28 cellular contexts compared by ENCODE assay signal in the genomic region with DNA sequence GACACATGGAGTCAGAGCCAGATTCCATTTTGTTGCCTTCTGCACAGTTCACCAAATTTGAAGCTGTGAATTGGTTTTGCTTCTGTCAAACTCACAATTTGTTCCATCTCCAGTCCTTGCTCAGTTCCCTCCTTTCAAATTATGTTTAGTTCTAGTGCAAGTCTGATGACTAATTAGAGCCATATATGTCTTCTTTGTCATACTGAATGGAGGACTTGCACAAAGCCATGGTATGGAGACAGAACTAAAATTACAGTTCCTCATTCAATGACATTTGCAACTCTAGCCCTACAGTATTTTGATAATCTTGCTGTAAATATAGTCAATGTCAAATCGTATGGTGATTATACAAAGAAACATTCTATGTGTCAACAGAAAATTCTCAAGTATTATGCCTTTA.
"Had no signal": no experiment of that assay in that cellular context is flagged by ENCODE, and none has a peak within 500 bp of the region (broad histone marks: within the 10 kb centered on the region; RNA-seq: fewer than 3 reads in every experiment).

No MANE protein-coding gene starts in this region.

- H3K4me3 Mint-ChIP-seq: stimulated activated effector memory CD8-positive, alpha-beta T cell treated with anti-CD3 and anti-CD28 coated beads, Interleukin-12 subunit alpha, Interleukin-12 subunit beta, amount 100 ng/mL, for 72 hours; stimulated activated memory B cell treated with anti-CD40 and anti-IgM and Interleukin-4, amounts not matched to agents 10 μg/mL and 1 μg/mL and 100 μg/mL, for 72 hours; stimulated activated naive CD8-positive, alpha-beta T cell treated with anti-CD3 and anti-CD28 coated beads, Interleukin-15, amount 100 ng/mL, for 72 hours; stimulated activated naive CD8-positive, alpha-beta T cell treated with anti-CD3 and anti-CD28 coated beads, Interleukin-15, Interleukin-2, amounts not matched to agents 100 ng/mL and 50 ng/mL, for 24 hours; type B pancreatic cell had no signal

- H3K27me3 ChIP-seq: stomach, suprapubic skin, testis, thyroid gland, tibial artery, tibial nerve, transverse colon, upper lobe of left lung, upper lobe of right lung, uterus, vagina had no signal

- H3K9me3 ChIP-seq: stomach, suprapubic skin, testis, thoracic aorta, thyroid gland, tibial nerve, upper lobe of left lung, upper lobe of right lung, uterus, vagina had no signal

- DNase-seq: stimulated activated CD4-positive, alpha-beta T cell treated with anti-CD3 and anti-CD28 coated beads, Interleukin-2, amount 100 ng/mL, for 48 hours; stimulated activated CD4-positive, alpha-beta T cell treated with anti-CD3 and anti-CD28 coated beads, Interleukin-4, amount 100 ng/mL, for 1 hour; stimulated activated CD4-positive, alpha-beta T cell treated with anti-CD3 and anti-CD28 coated beads, Interleukin-4, amount 100 ng/mL, for 24 hours; stimulated activated CD4-positive, alpha-beta T cell treated with anti-CD3 and anti-CD28 coated beads, Interleukin-4, amount 100 ng/mL, for 4 hours; stimulated activated CD8-positive, alpha-beta memory T cell treated with anti-CD3 and anti-CD28 coated beads, Interleukin-4, amount 100 ng/mL, for 48 hours; stimulated activated naive CD4-positive, alpha-beta T cell; stimulated activated naive CD4-positive, alpha-beta T cell treated with Interleukin-2 at 50 U/mL for 16 hours; stimulated activated naive CD8-positive, alpha-beta T cell treated with anti-CD3 and anti-CD28 coated beads, Interleukin-15, amount 100 ng/mL, for 72 hours; stimulated activated naive CD8-positive, alpha-beta T cell treated with anti-CD3 and anti-CD28 coated beads, Interleukin-15, Interleukin-2, amounts not matched to agents 100 U/mL and 50 U/mL, for 24 hours; stomach; substantia nigra; testis; thyroid gland; tibial artery; transverse colon; trophoblast cell; upper lobe of left lung; upper lobe of right lung; uterus had no signal

- H3K9me3 Mint-ChIP-seq: stimulated activated naive CD8-positive, alpha-beta T cell treated with anti-CD3 and anti-CD28 coated beads, Interleukin-15, amount 100 ng/mL, for 72 hours had no signal

- FAIRE-seq: urothelium cell line had no signal

- H3K36me3 Mint-ChIP-seq: stimulated activated effector memory CD8-positive, alpha-beta T cell treated with anti-CD3 and anti-CD28 coated beads, Interleukin-12 subunit alpha, Interleukin-12 subunit beta, amount 100 ng/mL, for 72 hours; stimulated activated memory B cell treated with anti-CD40 and anti-IgM and Interleukin-4, amounts not matched to agents 10 μg/mL and 1 μg/mL and 100 μg/mL, for 72 hours; type B pancreatic cell had no signal

- H3K27me3 Mint-ChIP-seq: stimulated activated memory B cell treated with anti-CD40 and anti-IgM and Interleukin-4, amounts not matched to agents 10 μg/mL and 1 μg/mL and 100 μg/mL, for 72 hours; stimulated activated naive CD8-positive, alpha-beta T cell treated with anti-CD3 and anti-CD28 coated beads, Interleukin-15, amount 100 ng/mL, for 72 hours; stimulated activated naive CD8-positive, alpha-beta T cell treated with anti-CD3 and anti-CD28 coated beads, Interleukin-15, Interleukin-2, amounts not matched to agents 100 ng/mL and 50 ng/mL, for 24 hours; type B pancreatic cell had no signal

- H3K27ac ChIP-seq: stomach, suprapubic skin, testis, thoracic aorta, thyroid gland, tibial artery, tibial nerve, transverse colon, upper lobe of left lung, upper lobe of right lung, uterus, vagina had no signal

- H3K36me3 ChIP-seq: stomach, suprapubic skin, thoracic aorta, thyroid gland, tibial artery, tibial nerve, transverse colon, upper lobe of left lung, upper lobe of right lung, uterus, vagina had no signal

- H3K4me1 ChIP-seq: stomach, suprapubic skin, testis, thyroid gland, tibial artery, tibial nerve, transverse colon, upper lobe of left lung, upper lobe of right lung, uterus, vagina had no signal

- H3K27ac Mint-ChIP-seq: stimulated activated effector memory CD8-positive, alpha-beta T cell treated with anti-CD3 and anti-CD28 coated beads, Interleukin-12 subunit alpha, Interleukin-12 subunit beta, amount 100 ng/mL, for 72 hours; stimulated activated memory B cell treated with anti-CD40 and anti-IgM and Interleukin-4, amounts not matched to agents 10 μg/mL and 1 μg/mL and 100 μg/mL, for 72 hours; stimulated activated naive CD8-positive, alpha-beta T cell treated with anti-CD3 and anti-CD28 coated beads, Interleukin-15, amount 100 ng/mL, for 72 hours; stimulated activated naive CD8-positive, alpha-beta T cell treated with anti-CD3 and anti-CD28 coated beads, Interleukin-15, Interleukin-2, amounts not matched to agents 100 ng/mL and 50 ng/mL, for 24 hours; type B pancreatic cell had no signal

- ATAC-seq: stimulated activated effector memory CD8-positive, alpha-beta T cell treated with anti-CD3 and anti-CD28 coated beads, Interleukin-12 subunit alpha, Interleukin-12 subunit beta, amount 100 ng/mL, for 72 hours; stimulated activated memory B cell treated with anti-CD40 and anti-IgM and Interleukin-4, amounts not matched to agents 10 μg/mL and 1 μg/mL and 100 μg/mL, for 72 hours; stimulated activated naive CD8-positive, alpha-beta T cell treated with anti-CD3 and anti-CD28 coated beads, Interleukin-15, amount 100 ng/mL, for 72 hours; stimulated activated naive CD8-positive, alpha-beta T cell treated with anti-CD3 and anti-CD28 coated beads, Interleukin-15, Interleukin-2, amounts not matched to agents 100 U/mL and 50 U/mL, for 24 hours; upper lobe of right lung had no signal

- H3K4me1 Mint-ChIP-seq: stimulated activated effector memory CD8-positive, alpha-beta T cell treated with anti-CD3 and anti-CD28 coated beads, Interleukin-12 subunit alpha, Interleukin-12 subunit beta, amount 100 ng/mL, for 72 hours; stimulated activated memory B cell treated with anti-CD40 and anti-IgM and Interleukin-4, amounts not matched to agents 10 μg/mL and 1 μg/mL and 100 μg/mL, for 72 hours; stimulated activated naive CD8-positive, alpha-beta T cell treated with anti-CD3 and anti-CD28 coated beads, Interleukin-15, amount 100 ng/mL, for 72 hours had no signal

- H3K4me3 ChIP-seq: stomach, suprapubic skin, testis, thoracic aorta, thyroid gland, tibial artery, tibial nerve, transverse colon, upper lobe of left lung, upper lobe of right lung, uterus, vagina had no signal
